31 cellular contexts compared by ENCODE assay signal in genomic region chr3:133827684-133828083, GRCh38.
"Had no signal": no experiment of that assay in that cellular context is flagged by ENCODE, and none has a peak within 500 bp of the region (broad histone marks: within the 10 kb centered on the region; RNA-seq: fewer than 3 reads in every experiment).

No MANE protein-coding gene starts in this region.

- H3K9me3 ChIP-seq: adrenal gland, body of pancreas had no signal

- H3K9me3 Mint-ChIP-seq: activated B cell treated with CpG ODN at 0.5 μM for 24 hours; activated CD4-positive, alpha-beta memory T cell treated with anti-CD3 and anti-CD28 coated beads for 36 hours; activated CD4-positive, alpha-beta T cell treated with anti-CD3 and anti-CD28 coated beads, Interleukin-2, amount 10 ng/mL, durations not matched to agents 24 days and 14 days; activated CD8-positive, alpha-beta T cell treated with anti-CD3 and anti-CD28 coated beads for 36 hours; activated naive CD4-positive, alpha-beta T cell treated with anti-CD3 and anti-CD28 coated beads for 36 hours; activated naive CD4-positive, alpha-beta T cell treated with anti-CD3 and anti-CD28 coated beads, Interleukin-2, amount 50 U/mL, for 72 hours; activated naive CD8-positive, alpha-beta T cell treated with anti-CD3 and anti-CD28 coated beads for 36 hours; activated T-cell treated with anti-CD3 and anti-CD28 coated beads, Interleukin-2, amount 50 U/mL, for 4 hours; activated T-cell treated with anti-CD3 and anti-CD28 coated beads, Interleukin-2, amount 50 U/mL, for 72 hours; activated T-helper 1 cell treated with anti-CD3 and anti-CD28 coated beads, Interleukin-12 subunit alpha, Interleukin-12 subunit beta, Interleukin-2, Interleukin-4 antibody, amounts not matched to agents 30 ng/mL and 10 ng/mL and 1 ng/mL, durations not matched to agents 14 hours and 24 hours and 36 hours; activated T-helper 17 cell treated with anti-CD3 and anti-CD28 coated beads, Interleukin-2, amount 50 U/mL, for 72 hours; central memory CD8-positive, alpha-beta T cell; T-cell; T-helper 2 cell treated with Interferon-gamma antibody and Interleukin-4, amounts not matched to agents 5 μg/mL and 100 μg/mL, for 36 hours had no signal

- H3K27me3 Mint-ChIP-seq: activated B cell treated with CpG ODN at 0.5 μM for 24 hours; activated CD4-positive, alpha-beta memory T cell treated with anti-CD3 and anti-CD28 coated beads for 36 hours; activated CD4-positive, alpha-beta T cell treated with anti-CD3 and anti-CD28 coated beads, Interleukin-2, amount 10 ng/mL, durations not matched to agents 24 days and 14 days; activated CD8-positive, alpha-beta memory T cell treated with anti-CD3 and anti-CD28 coated beads, Interleukin-2, amount 10 ng/mL, durations not matched to agents 7 days and 5 days; activated CD8-positive, alpha-beta T cell treated with anti-CD3 and anti-CD28 coated beads for 36 hours; activated naive CD8-positive, alpha-beta T cell treated with anti-CD3 and anti-CD28 coated beads for 36 hours; activated T-helper 17 cell treated with anti-CD3 and anti-CD28 coated beads, Interleukin-2, amount 50 U/mL, for 72 hours; T-cell had no signal

- ATAC-seq: activated CD8-positive, alpha-beta memory T cell treated with anti-CD3 and anti-CD28 coated beads, Interleukin-2, amount 10 ng/mL, durations not matched to agents 7 days and 5 days; activated CD8-positive, alpha-beta T cell treated with anti-CD3 and anti-CD28 coated beads for 36 hours; activated naive CD4-positive, alpha-beta T cell treated with anti-CD3 and anti-CD28 coated beads, Interleukin-2, amount 50 U/mL, for 72 hours; activated T-cell treated with anti-CD3 and anti-CD28 coated beads, Interleukin-2, amount 50 U/mL, for 4 hours; activated T-cell treated with anti-CD3 and anti-CD28 coated beads, Interleukin-2, amount 50 U/mL, for 72 hours; activated T-helper 17 cell treated with anti-CD3 and anti-CD28 coated beads, Interleukin-2, amount 50 U/mL, for 72 hours; body of pancreas; T-cell had no signal

- H3K4me1 Mint-ChIP-seq: activated B cell treated with CpG ODN at 0.5 μM for 24 hours; activated CD4-positive, alpha-beta T cell treated with anti-CD3 and anti-CD28 coated beads, Interleukin-2, amount 10 ng/mL, durations not matched to agents 24 days and 14 days; activated naive CD8-positive, alpha-beta T cell treated with anti-CD3 and anti-CD28 coated beads for 36 hours; activated T-helper 17 cell treated with anti-CD3 and anti-CD28 coated beads, Interleukin-2, amount 50 U/mL, for 72 hours; central memory CD8-positive, alpha-beta T cell; T-cell had no signal

- DNase-seq: activated B cell treated with CpG ODN at 0.5 μM for 24 hours; activated CD4-positive, alpha-beta memory T cell treated with anti-CD3 and anti-CD28 coated beads for 36 hours; activated CD4-positive, alpha-beta T cell treated with anti-CD3 and anti-CD28 coated beads for 4 hours; activated CD4-positive, alpha-beta T cell treated with anti-CD3 and anti-CD28 coated beads, Interleukin-2, amount 10 ng/mL, durations not matched to agents 24 days and 14 days; activated CD4-positive, alpha-beta T cell treated with anti-CD3 and anti-CD28 coated beads, Interleukin-2, amount 50 U/mL, for 1 hour; activated CD4-positive, alpha-beta T cell treated with anti-CD3 and anti-CD28 coated beads, Interleukin-2, amount 50 U/mL, for 4 hours; activated CD4-positive, CD25-positive, alpha-beta regulatory T cell treated with anti-CD3 and anti-CD28 coated beads, Interleukin-2, amount 50 U/mL, for 72 hours; activated CD8-positive, alpha-beta memory T cell treated with anti-CD3 and anti-CD28 coated beads, Interleukin-2, amount 10 ng/mL, durations not matched to agents 7 days and 5 days; activated CD8-positive, alpha-beta T cell treated with anti-CD3 and anti-CD28 coated beads for 36 hours; activated effector memory CD4-positive, alpha-beta T cell treated with anti-CD3 and anti-CD28 coated beads, Interleukin-2, amount 50 U/mL, for 16 hours; activated gamma-delta T cell treated with Interleukin-2 at 50 U/mL for 16 hours; activated naive CD4-positive, alpha-beta T cell; activated naive CD4-positive, alpha-beta T cell treated with anti-CD3 and anti-CD28 coated beads for 36 hours; activated naive CD4-positive, alpha-beta T cell treated with anti-CD3 and anti-CD28 coated beads, Interleukin-2, amount 50 U/mL, for 16 hours; activated naive CD8-positive, alpha-beta T cell treated with anti-CD3 and anti-CD28 coated beads for 36 hours; activated T-cell treated with anti-CD3 and anti-CD28 coated beads for 4 hours; activated T-cell treated with anti-CD3 and anti-CD28 coated beads, Interleukin-2, amount 50 U/mL, for 1 hour; activated T-cell treated with anti-CD3 and anti-CD28 coated beads, Interleukin-2, amount 50 U/mL, for 4 hours; activated T-cell treated with anti-CD3 and anti-CD28 coated beads, Interleukin-2, amount 50 U/mL, for 72 hours; amniotic stem cell; aorta; body of pancreas; T-cell; T-helper 2 cell; T-helper 9 cell had no signal

- H3K4me3 Mint-ChIP-seq: activated B cell treated with CpG ODN at 0.5 μM for 24 hours; activated CD4-positive, alpha-beta memory T cell treated with anti-CD3 and anti-CD28 coated beads for 36 hours; activated CD4-positive, alpha-beta T cell treated with anti-CD3 and anti-CD28 coated beads, Interleukin-2, amount 10 ng/mL, durations not matched to agents 24 days and 14 days; activated CD8-positive, alpha-beta memory T cell treated with anti-CD3 and anti-CD28 coated beads, Interleukin-2, amount 10 ng/mL, durations not matched to agents 7 days and 5 days; activated CD8-positive, alpha-beta T cell treated with anti-CD3 and anti-CD28 coated beads for 36 hours; activated naive CD4-positive, alpha-beta T cell treated with anti-CD3 and anti-CD28 coated beads for 36 hours; activated naive CD8-positive, alpha-beta T cell treated with anti-CD3 and anti-CD28 coated beads for 36 hours; activated T-cell treated with anti-CD3 and anti-CD28 coated beads, Interleukin-2, amount 50 U/mL, for 4 hours; activated T-cell treated with anti-CD3 and anti-CD28 coated beads, Interleukin-2, amount 50 U/mL, for 72 hours; activated T-helper 1 cell treated with anti-CD3 and anti-CD28 coated beads, Interleukin-12 subunit alpha, Interleukin-12 subunit beta, Interleukin-2, Interleukin-4 antibody, amounts not matched to agents 30 ng/mL and 10 ng/mL and 1 ng/mL, durations not matched to agents 14 hours and 24 hours and 36 hours; activated T-helper 17 cell treated with anti-CD3 and anti-CD28 coated beads, Interleukin-2, amount 50 U/mL, for 72 hours; central memory CD8-positive, alpha-beta T cell; T-cell; T-helper 2 cell treated with Interferon-gamma antibody and Interleukin-4, amounts not matched to agents 5 μg/mL and 100 μg/mL, for 36 hours had no signal

- H3K27ac Mint-ChIP-seq: activated B cell treated with CpG ODN at 0.5 μM for 24 hours; activated CD4-positive, alpha-beta memory T cell treated with anti-CD3 and anti-CD28 coated beads for 36 hours; activated CD4-positive, alpha-beta T cell treated with anti-CD3 and anti-CD28 coated beads, Interleukin-2, amount 10 ng/mL, durations not matched to agents 24 days and 14 days; activated CD8-positive, alpha-beta memory T cell treated with anti-CD3 and anti-CD28 coated beads, Interleukin-2, amount 10 ng/mL, durations not matched to agents 7 days and 5 days; activated CD8-positive, alpha-beta T cell treated with anti-CD3 and anti-CD28 coated beads for 36 hours; activated naive CD4-positive, alpha-beta T cell treated with anti-CD3 and anti-CD28 coated beads for 36 hours; activated naive CD8-positive, alpha-beta T cell treated with anti-CD3 and anti-CD28 coated beads for 36 hours; activated T-cell treated with anti-CD3 and anti-CD28 coated beads, Interleukin-2, amount 50 U/mL, for 72 hours; activated T-helper 1 cell treated with anti-CD3 and anti-CD28 coated beads, Interleukin-12 subunit alpha, Interleukin-12 subunit beta, Interleukin-2, Interleukin-4 antibody, amounts not matched to agents 30 ng/mL and 10 ng/mL and 1 ng/mL, durations not matched to agents 14 hours and 24 hours and 36 hours; activated T-helper 17 cell treated with anti-CD3 and anti-CD28 coated beads, Interleukin-2, amount 50 U/mL, for 72 hours; T-cell; T-helper 2 cell treated with Interferon-gamma antibody and Interleukin-4, amounts not matched to agents 5 μg/mL and 100 μg/mL, for 36 hours had no signal
